ENCODE assay signal across 1 cellular context in the genomic region with DNA sequence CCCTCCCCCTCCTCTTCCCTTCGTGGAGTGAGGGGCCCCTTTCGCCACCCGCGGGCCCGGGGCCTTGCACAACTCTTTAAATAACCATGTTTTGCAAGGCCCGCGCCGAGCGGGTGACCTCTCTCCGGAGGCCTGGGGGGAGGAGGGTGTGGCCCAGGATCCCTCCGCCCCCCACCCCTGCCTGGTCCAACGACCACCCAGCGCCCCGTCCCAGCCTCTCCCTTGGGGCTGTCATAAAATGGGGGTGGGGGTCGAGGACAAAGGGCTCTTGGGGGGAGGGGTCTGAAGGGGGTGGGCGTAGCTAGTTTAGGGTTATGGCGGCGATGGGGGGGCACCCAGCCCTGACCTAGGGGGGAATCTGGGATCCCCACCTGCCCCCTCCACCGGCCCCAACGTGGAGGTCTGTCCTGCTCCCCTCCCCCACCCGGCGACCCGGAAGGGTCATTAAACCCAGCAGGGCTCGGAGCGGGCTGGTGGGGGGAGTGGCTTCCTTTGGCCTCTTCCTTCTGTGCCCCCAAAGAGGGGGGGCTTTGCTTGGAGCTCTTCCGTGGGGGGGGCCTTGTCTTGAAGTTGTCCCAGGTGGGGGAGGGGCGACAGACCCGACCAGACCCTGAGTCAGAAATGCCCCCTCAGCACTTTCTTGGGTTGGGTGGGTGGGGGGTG.
TF ChIP-seq lines count a peak whose summit lies in the region.

No MANE protein-coding gene starts in this region.

TF ChIP-seq in HEK293, 187 proteins besides CTCF, POLR2A, EP300 and RAD21 (continued from another document):
- TF ChIP-seq ZNF704 (tag by site-specific recombination; IDR thresholded peaks at IDR 0.05): no peak
- no peak for TF ChIP-seq ZNF221 (tag by site-specific recombination; IDR thresholded peaks at IDR 0.05; ENCODE audit: borderline replicate concordance)
- no peak for TF ChIP-seq ZNF416 (tag by site-specific recombination; IDR thresholded peaks at IDR 0.05)
- TF ChIP-seq ZNF623 (tag by site-specific recombination; IDR thresholded peaks at IDR 0.05): no peak
- TF ChIP-seq, protein P1, sequence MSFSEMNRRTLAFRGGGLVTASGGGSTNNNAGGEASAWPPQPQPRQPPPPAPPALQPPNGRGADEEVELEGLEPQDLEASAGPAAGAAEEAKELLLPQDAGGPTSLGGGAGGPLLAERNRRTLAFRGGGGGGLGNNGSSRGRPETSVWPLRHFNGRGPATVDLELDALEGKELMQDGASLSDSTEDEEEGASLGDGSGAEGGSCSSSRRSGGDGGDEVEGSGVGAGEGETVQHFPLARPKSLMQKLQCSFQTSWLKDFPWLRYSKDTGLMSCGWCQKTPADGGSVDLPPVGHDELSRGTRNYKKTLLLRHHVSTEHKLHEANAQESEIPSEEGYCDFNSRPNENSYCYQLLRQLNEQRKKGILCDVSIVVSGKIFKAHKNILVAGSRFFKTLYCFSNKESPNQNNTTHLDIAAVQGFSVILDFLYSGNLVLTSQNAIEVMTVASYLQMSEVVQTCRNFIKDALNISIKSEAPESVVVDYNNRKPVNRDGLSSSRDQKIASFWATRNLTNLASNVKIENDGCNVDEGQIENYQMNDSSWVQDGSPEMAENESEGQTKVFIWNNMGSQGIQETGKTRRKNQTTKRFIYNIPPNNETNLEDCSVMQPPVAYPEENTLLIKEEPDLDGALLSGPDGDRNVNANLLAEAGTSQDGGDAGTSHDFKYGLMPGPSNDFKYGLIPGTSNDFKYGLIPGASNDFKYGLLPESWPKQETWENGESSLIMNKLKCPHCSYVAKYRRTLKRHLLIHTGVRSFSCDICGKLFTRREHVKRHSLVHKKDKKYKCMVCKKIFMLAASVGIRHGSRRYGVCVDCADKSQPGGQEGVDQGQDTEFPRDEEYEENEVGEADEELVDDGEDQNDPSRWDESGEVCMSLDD (tag by site-specific recombination; IDR thresholded peaks at IDR 0.05): 0 out of 2 replicates have a peak, but pooled peaks have one; percentile 15
- no peak for TF ChIP-seq ZSCAN30 (tag by site-specific recombination; IDR thresholded peaks at IDR 0.05)
- TF ChIP-seq ZNF248 (tag by site-specific recombination; IDR thresholded peaks at IDR 0.05): no peak
- TF ChIP-seq, protein P2, sequence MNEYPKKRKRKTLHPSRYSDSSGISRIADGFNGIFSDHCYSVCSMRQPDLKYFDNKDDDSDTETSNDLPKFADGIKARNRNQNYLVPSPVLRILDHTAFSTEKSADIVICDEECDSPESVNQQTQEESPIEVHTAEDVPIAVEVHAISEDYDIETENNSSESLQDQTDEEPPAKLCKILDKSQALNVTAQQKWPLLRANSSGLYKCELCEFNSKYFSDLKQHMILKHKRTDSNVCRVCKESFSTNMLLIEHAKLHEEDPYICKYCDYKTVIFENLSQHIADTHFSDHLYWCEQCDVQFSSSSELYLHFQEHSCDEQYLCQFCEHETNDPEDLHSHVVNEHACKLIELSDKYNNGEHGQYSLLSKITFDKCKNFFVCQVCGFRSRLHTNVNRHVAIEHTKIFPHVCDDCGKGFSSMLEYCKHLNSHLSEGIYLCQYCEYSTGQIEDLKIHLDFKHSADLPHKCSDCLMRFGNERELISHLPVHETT (tag by site-specific recombination; IDR thresholded peaks at IDR 0.05): no peak
- TF ChIP-seq ZBTB44 (tag by site-specific recombination; IDR thresholded peaks at IDR 0.05): no peak
- no peak for TF ChIP-seq ZNF664 (tag by site-specific recombination; IDR thresholded peaks at IDR 0.05)
